19 cellular contexts compared by ENCODE assay signal in the genomic region with DNA sequence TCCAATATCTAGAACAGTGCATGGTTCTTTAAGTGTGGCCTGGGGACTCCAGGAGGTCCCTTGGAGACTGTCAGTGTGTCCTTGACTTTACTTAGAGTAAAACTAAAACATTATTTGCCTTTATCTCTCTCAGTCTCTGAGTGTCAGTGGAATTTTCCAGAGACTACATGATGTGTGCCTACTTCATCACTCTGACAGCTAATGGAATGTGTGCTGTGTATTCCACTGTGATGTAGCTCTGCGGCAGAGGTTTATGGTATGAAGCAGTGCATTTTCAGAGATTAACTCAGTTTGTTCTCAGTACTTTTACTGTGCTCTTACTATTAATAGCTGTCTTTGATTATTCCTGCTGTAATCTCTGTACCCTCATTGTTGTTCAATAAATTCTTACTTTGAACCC.
DNase-seq lines count a peak whose midpoint lies in the region; ATAC-seq and TF ChIP-seq lines count a peak whose summit lies in the region.
"Had no signal": no experiment of that assay in that cellular context is flagged by ENCODE, and none has a peak within 500 bp of the region (broad histone marks: within the 10 kb centered on the region; RNA-seq: fewer than 3 reads in every experiment).

No MANE protein-coding gene starts in this region.

- TF ChIP-seq CTCF in retinal pigment epithelial cell (conservative IDR thresholded peaks at IDR 0.05; ENCODE audit: low read depth, low read length): no peak

- DNase-seq in HCEC 1CT (peak; percentile 18), astrocyte of the hippocampus (ENCODE audit: low read depth, low spot score) (peak; percentile 20), left ventricle myocardium superior (no peak), retinal pigment epithelial cell (ENCODE audit: low read depth) (peak; percentile 47)
- DNase-seq: activated CD4-positive, alpha-beta T cell treated with anti-CD3 and anti-CD28 coated beads for 4 hours; AML-193; NCI-H1694 treated with DMSO at 0.1 percent for 48 hours; NCI-H774; SHP77 treated with DMSO at 0.1 percent for 48 hours; stimulated activated CD4-positive, alpha-beta T cell treated with anti-CD3 and anti-CD28 coated beads, Interleukin-2, amount 100 ng/mL, for 48 hours; stimulated activated naive CD8-positive, alpha-beta T cell treated with anti-CD3 and anti-CD28 coated beads, Interleukin-15, Interleukin-2, amounts not matched to agents 100 U/mL and 50 U/mL, for 24 hours; T-helper 1 cell; tibial artery had no signal

- no peak overlapping the region for H3K4me3 ChIP-seq in retinal pigment epithelial cell (ENCODE audit: low read length)
- H3K4me3 ChIP-seq: GM23338, lung, skin epidermis, tibial artery had no signal

- intact Hi-C loops in left ventricle myocardium superior (cut with micrococcal nuclease): loop anchor here (10.0 kb wide), 1 partner anchor 60 kb away; no protein-coding TSS in a partner anchor

- ATAC-seq in left ventricle myocardium superior (peak; percentile 92), GM21515 (IDR thresholded peaks at IDR 0.05; ENCODE audit: unreplicated experiment) (no peak), GM21619 (IDR thresholded peaks at IDR 0.05; ENCODE audit: unreplicated experiment) (no peak), GM21576 (IDR thresholded peaks at IDR 0.05; ENCODE audit: unreplicated experiment) (no peak)
- ATAC-seq: GM23338; stimulated activated naive CD8-positive, alpha-beta T cell treated with anti-CD3 and anti-CD28 coated beads, Interleukin-15, Interleukin-2, amounts not matched to agents 100 U/mL and 50 U/mL, for 24 hours had no signal
